In the genomic region with DNA sequence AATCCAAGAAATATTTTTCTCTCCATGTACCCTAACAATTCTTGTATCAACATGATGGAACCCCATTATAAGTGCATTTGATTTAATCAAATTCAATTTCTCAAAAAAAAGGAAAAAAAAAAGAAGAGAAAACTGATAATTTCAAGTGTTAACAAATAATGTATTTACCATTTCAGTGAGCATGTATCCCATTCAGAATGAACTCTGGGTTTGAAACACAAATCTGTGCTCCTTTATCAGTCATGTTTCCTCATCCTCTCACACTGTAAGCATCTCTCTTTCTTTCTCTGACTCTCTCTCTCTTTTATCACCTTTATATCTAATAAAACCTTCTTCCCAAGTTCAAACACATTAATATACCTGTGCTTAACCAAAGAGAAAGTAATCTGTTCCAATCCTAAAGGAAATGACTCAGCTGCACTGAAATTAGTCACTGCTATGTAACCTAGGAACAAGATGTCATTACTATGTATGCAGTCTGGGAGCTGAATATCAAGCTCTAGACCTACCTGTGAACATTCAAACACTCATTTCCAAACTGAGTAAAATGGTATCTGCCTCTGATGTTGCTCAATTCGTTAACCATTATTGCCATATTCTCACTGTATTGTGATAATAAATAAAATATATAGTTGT, we compare ENCODE assay signal across 10 cellular contexts.
A peak's percentile ranks its signal among the peaks of the same experiment; 100 is the strongest.
DNase-seq lines count a peak whose midpoint lies in the region; ATAC-seq and TF ChIP-seq lines count a peak whose summit lies in the region.
"Had no signal": no experiment of that assay in that cellular context is flagged by ENCODE, and none has a peak within 500 bp of the region (broad histone marks: within the 10 kb centered on the region; RNA-seq: fewer than 3 reads in every experiment).

No MANE protein-coding gene starts in this region.

- no peaks in the 10 kb centered on the region for H3K9me3 ChIP-seq in breast epithelium

- no peaks in the 10 kb centered on the region for H3K9me3 Mint-ChIP-seq in MCF 10A (ENCODE audit: unreplicated experiment)
- H3K9me3 Mint-ChIP-seq: activated B cell treated with CpG ODN at 0.5 μM for 24 hours had no signal

- H3K4me1 Mint-ChIP-seq in MCF 10A (ENCODE audit: insufficient read depth, unreplicated experiment) = peaks cover 28% of the 10 kb centered on the region
- H3K4me1 Mint-ChIP-seq: activated B cell treated with CpG ODN at 0.5 μM for 24 hours had no signal

- no peaks in the 10 kb centered on the region for H3K4me1 ChIP-seq in breast epithelium

- DNase-seq in MCF 10A (ENCODE audit: unreplicated experiment) (peak; percentile 88), breast epithelium (ENCODE audit: low spot score in 2 of 2) (no peak), epithelial cell of proximal tubule (ENCODE audit: low read depth) (peak; percentile 71), NCI-H2081 treated with DMSO at 0.1 percent for 48 hours (lab: John Stamatoyannopoulos, UW) (no peak)
- no peak for DNase-seq in stimulated activated CD4-positive, alpha-beta T cell treated with anti-CD3 and anti-CD28 coated beads, Interleukin-2, amount 100 ng/mL, for 48 hours
- no peak for DNase-seq in activated naive CD4-positive, alpha-beta T cell treated with anti-CD3 and anti-CD28 coated beads, Interleukin-2, amount 50 U/mL, for 16 hours
- DNase-seq: activated B cell treated with CpG ODN at 0.5 μM for 24 hours; stimulated activated CD4-positive, alpha-beta T cell treated with anti-CD3 and anti-CD28 coated beads, Interleukin-2, amount 100 ng/mL, for 24 hours had no signal

- intact Hi-C loops in MCF 10A (cut with micrococcal nuclease) = loop anchor here (2.0 kb wide), 1 partner anchor 23 kb away; no protein-coding TSS in a partner anchor
- intact Hi-C loops in breast epithelium (cut with DNase I; ENCODE audit: low total_unique reads) = no loop called here

- POLR2A ChIA-PET in MCF 10A (lab: Yijun Ruan, JAX) = interaction anchor here (0.5 to 6.3 kb wide), 12 partner anchors 9 to 835 kb away, joined by 3 to 87 read pairs (median 4); a partner anchor contains a TSS

- ATAC-seq in HG03571 (IDR thresholded peaks at IDR 0.05; ENCODE audit: unreplicated experiment) (peak; percentile 46), HG02623 (IDR thresholded peaks at IDR 0.05; ENCODE audit: unreplicated experiment) (no peak)

- CTCF ChIA-PET in MCF 10A (lab: Yijun Ruan, JAX) = interaction anchor here (0.8 to 2.8 kb wide), 5 partner anchors 11 to 515 kb away, joined by 3 to 8 read pairs (median 5); no protein-coding TSS in a partner anchor

- no peaks in the 10 kb centered on the region for H3K36me3 ChIP-seq in breast epithelium

- no peaks in the 10 kb centered on the region for H3K27me3 Mint-ChIP-seq in MCF 10A (ENCODE audit: insufficient read depth, unreplicated experiment)
- H3K27me3 Mint-ChIP-seq: activated B cell treated with CpG ODN at 0.5 μM for 24 hours had no signal

- H3K36me3 Mint-ChIP-seq in MCF 10A (ENCODE audit: insufficient read depth, unreplicated experiment) = no peaks in the 10 kb centered on the region

- TSS peak; percentile 99 for BruUV-seq in MCF 10A (replicated peaks; lab: Mats Ljungman, UMichigan)

- peak overlapping the region; percentile 94 for H3K27ac Mint-ChIP-seq in MCF 10A (ENCODE audit: low read depth, unreplicated experiment)
- H3K27ac Mint-ChIP-seq: activated B cell treated with CpG ODN at 0.5 μM for 24 hours had no signal

- no peak for TF ChIP-seq POLR2A in breast epithelium (IDR thresholded peaks at IDR 0.05)

- no peak overlapping the region for H3K27ac ChIP-seq in breast epithelium

- no peak overlapping the region for H3K4me3 ChIP-seq in breast epithelium
- no peak overlapping the region for H3K4me3 ChIP-seq in epithelial cell of proximal tubule (ENCODE audit: low read depth, low read length)

- H3K27me3 ChIP-seq in breast epithelium = no peaks in the 10 kb centered on the region

- peak overlapping the region; percentile 9 for H3K4me3 Mint-ChIP-seq in MCF 10A (ENCODE audit: unreplicated experiment)
- H3K4me3 Mint-ChIP-seq: activated B cell treated with CpG ODN at 0.5 μM for 24 hours had no signal

- no peak for TF ChIP-seq CTCF in MCF 10A (IDR thresholded peaks at IDR 0.05; ENCODE audit: unreplicated experiment)
- TF ChIP-seq CTCF in breast epithelium (IDR thresholded peaks at IDR 0.05) = no peak
- TF ChIP-seq CTCF in epithelial cell of proximal tubule (conservative IDR thresholded peaks at IDR 0.05; ENCODE audit: low read depth, low read length) = no peak

Comparison
In these comparisons a context has a peak if more than half of its experiments do, and no peak if none do; other contexts are left out.
1. DNase-seq: peak in MCF 10A (single experiment) and epithelial cell of proximal tubule (single experiment); none in breast epithelium (0 of 2), NCI-H2081 treated with DMSO at 0.1 percent for 48 hours (single experiment), stimulated activated CD4-positive, alpha-beta T cell treated with anti-CD3 and anti-CD28 coated beads, Interleukin-2, amount 100 ng/mL, for 48 hours (0 of 2) and activated naive CD4-positive, alpha-beta T cell treated with anti-CD3 and anti-CD28 coated beads, Interleukin-2, amount 50 U/mL, for 16 hours (single experiment).